Comparison of ENCODE assay signal across 13 cellular contexts in the genomic region with DNA sequence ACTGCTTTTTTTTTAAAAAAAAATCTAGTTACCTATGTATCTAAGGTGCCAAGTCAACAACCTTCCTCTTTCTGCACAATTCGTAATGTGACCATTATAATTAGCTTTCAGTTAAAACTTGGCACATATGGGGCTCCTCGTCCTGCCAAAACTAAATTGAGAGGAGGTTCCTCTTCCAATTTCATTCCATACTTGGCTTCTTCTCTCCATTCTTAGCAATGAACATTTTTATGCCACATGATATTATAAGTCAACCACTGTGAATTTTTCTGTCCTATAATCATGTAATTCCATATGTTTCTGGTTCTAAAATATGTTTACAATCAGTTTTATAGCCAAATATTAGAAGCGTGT.
A peak's percentile ranks its signal among the peaks of the same experiment; 100 is the strongest.
DNase-seq lines count a peak whose midpoint lies in the region; ATAC-seq and TF ChIP-seq lines count a peak whose summit lies in the region.
"Had no signal": no experiment of that assay in that cellular context is flagged by ENCODE, and none has a peak within 500 bp of the region (broad histone marks: within the 10 kb centered on the region; RNA-seq: fewer than 3 reads in every experiment).

No MANE protein-coding gene starts in this region.

- no peaks in the 10 kb centered on the region for H3K27me3 Mint-ChIP-seq in nephron (ENCODE audit: low read depth)
- H3K27me3 Mint-ChIP-seq: activated naive CD4-positive, alpha-beta T cell treated with anti-CD3 and anti-CD28 coated beads, Interleukin-2, amount 50 U/mL, for 24 hours; natural killer cell treated with Interleukin-12 subunit alpha and Interleukin-12 subunit beta and Interleukin-15 and Interleukin-18, amount 100 ng/mL, for 72 hours; stimulated activated naive B cell treated with anti-CD40 and anti-IgM and Interleukin-4, amounts not matched to agents 10 μg/mL and 1 μg/mL and 100 μg/mL, for 72 hours had no signal

- intact Hi-C loops in left colon (cut with DNase I, micrococcal nuclease): no loop called here

- peak; percentile 17 for DNase-seq in DMS 273 (lab: John Stamatoyannopoulos, UW; ENCODE audit: unreplicated experiment)
- no peak for DNase-seq in DMS 273 treated with DMSO at 0.1 percent for 48 hours (lab: John Stamatoyannopoulos, UW)
- peak; percentile 4 for DNase-seq in NCI-H2171 (lab: John Stamatoyannopoulos, UW)
- peak; percentile 65 for DNase-seq in cerebellum (ENCODE audit: low spot score)
- no peak for DNase-seq in central memory CD4-positive, alpha-beta T cell
- no peak for DNase-seq in left colon
- DNase-seq: activated CD4-positive, alpha-beta T cell treated with anti-CD3 and anti-CD28 coated beads for 4 hours; activated T-cell treated with anti-CD3 and anti-CD28 coated beads for 4 hours; stimulated activated naive B cell treated with anti-CD40 and anti-IgM and Interleukin-4, amounts not matched to agents 10 μg/mL and 1 μg/mL and 100 μg/mL, for 72 hours had no signal

- H3K4me3 Mint-ChIP-seq in nephron: peak overlapping the region in 1 of 3 experiments; percentile 40
- H3K4me3 Mint-ChIP-seq: activated naive CD4-positive, alpha-beta T cell treated with anti-CD3 and anti-CD28 coated beads, Interleukin-2, amount 50 U/mL, for 24 hours; natural killer cell treated with Interleukin-12 subunit alpha and Interleukin-12 subunit beta and Interleukin-15 and Interleukin-18, amount 100 ng/mL, for 72 hours; stimulated activated naive B cell treated with anti-CD40 and anti-IgM and Interleukin-4, amounts not matched to agents 10 μg/mL and 1 μg/mL and 100 μg/mL, for 72 hours had no signal

- H3K4me1 Mint-ChIP-seq in nephron: peaks cover 14% of the 10 kb centered on the region
- H3K4me1 Mint-ChIP-seq: activated naive CD4-positive, alpha-beta T cell treated with anti-CD3 and anti-CD28 coated beads, Interleukin-2, amount 50 U/mL, for 24 hours; stimulated activated naive B cell treated with anti-CD40 and anti-IgM and Interleukin-4, amounts not matched to agents 10 μg/mL and 1 μg/mL and 100 μg/mL, for 72 hours had no signal

- no peaks in the 10 kb centered on the region for H3K9me3 Mint-ChIP-seq in nephron
- H3K9me3 Mint-ChIP-seq: activated naive CD4-positive, alpha-beta T cell treated with anti-CD3 and anti-CD28 coated beads, Interleukin-2, amount 50 U/mL, for 24 hours had no signal

- TF ChIP-seq CTCF in nephron (IDR thresholded peaks at IDR 0.05; ENCODE audit: unreplicated experiment in 3 of 3): no peak

- ATAC-seq in GM19023 (IDR thresholded peaks at IDR 0.05; ENCODE audit: unreplicated experiment) (no peak), left colon (no peak)
- ATAC-seq: natural killer cell treated with Interleukin-12 subunit alpha and Interleukin-12 subunit beta and Interleukin-15 and Interleukin-18, amount 100 ng/mL, for 72 hours; stimulated activated naive B cell treated with anti-CD40 and anti-IgM and Interleukin-4, amounts not matched to agents 10 μg/mL and 1 μg/mL and 100 μg/mL, for 72 hours had no signal

- peak overlapping the region in 2 of 3 experiments; percentile 68 to 71 for H3K27ac Mint-ChIP-seq in nephron
- H3K27ac Mint-ChIP-seq: activated naive CD4-positive, alpha-beta T cell treated with anti-CD3 and anti-CD28 coated beads, Interleukin-2, amount 50 U/mL, for 24 hours; natural killer cell treated with Interleukin-12 subunit alpha and Interleukin-12 subunit beta and Interleukin-15 and Interleukin-18, amount 100 ng/mL, for 72 hours; stimulated activated naive B cell treated with anti-CD40 and anti-IgM and Interleukin-4, amounts not matched to agents 10 μg/mL and 1 μg/mL and 100 μg/mL, for 72 hours had no signal

- no peaks in the 10 kb centered on the region for H3K36me3 Mint-ChIP-seq in nephron (ENCODE audit: low read depth)
- H3K36me3 Mint-ChIP-seq: activated naive CD4-positive, alpha-beta T cell treated with anti-CD3 and anti-CD28 coated beads, Interleukin-2, amount 50 U/mL, for 24 hours; natural killer cell treated with Interleukin-12 subunit alpha and Interleukin-12 subunit beta and Interleukin-15 and Interleukin-18, amount 100 ng/mL, for 72 hours; stimulated activated naive B cell treated with anti-CD40 and anti-IgM and Interleukin-4, amounts not matched to agents 10 μg/mL and 1 μg/mL and 100 μg/mL, for 72 hours had no signal

Comparison
In these comparisons a context has a peak if more than half of its experiments do, and no peak if none do; other contexts are left out.
1. DNase-seq: peak in DMS 273 (single experiment), NCI-H2171 (single experiment) and cerebellum (single experiment); none in DMS 273 treated with DMSO at 0.1 percent for 48 hours (single experiment), central memory CD4-positive, alpha-beta T cell (single experiment) and left colon (0 of 2).